ENCODE assay signal across 11 cellular contexts in genomic region chr17:57521606-57522435, GRCh38.
DNase-seq lines count a peak whose midpoint lies in the region; ATAC-seq and TF ChIP-seq lines count a peak whose summit lies in the region.
"Had no signal": no experiment of that assay in that cellular context is flagged by ENCODE, and none has a peak within 500 bp of the region (broad histone marks: within the 10 kb centered on the region; RNA-seq: fewer than 3 reads in every experiment).

No MANE protein-coding gene starts in this region.

- WGBS in psoas muscle, 3 donors = 81 to 88% (median 82%) methylated on average over 14 of the region's 14 CpGs

- no peaks in the 10 kb centered on the region for H3K9me3 ChIP-seq in psoas muscle
- H3K9me3 ChIP-seq: esophagus squamous epithelium had no signal

- DNase-seq in DMS153 treated with DMSO at 0.1 percent for 48 hours (lab: John Stamatoyannopoulos, UW; ENCODE audit: unreplicated experiment) (peak; percentile 24), NCI-H187 (lab: John Stamatoyannopoulos, UW) (peak; percentile 50), glomerular visceral epithelial cell (ENCODE audit: extremely low spot score) (peak; percentile 4), psoas muscle (no peak), NCI-H1930 (lab: John Stamatoyannopoulos, UW) (no peak), left colon (no peak), NCI-H128 (lab: John Stamatoyannopoulos, UW; ENCODE audit: unreplicated experiment) (no peak)
- DNase-seq: activated CD4-positive, alpha-beta T cell treated with anti-CD3 and anti-CD28 coated beads, Interleukin-2, amount 10 ng/mL, durations not matched to agents 7 days and 5 days; activated naive CD4-positive, alpha-beta T cell treated with Interleukin-2 at 50 U/mL for 16 hours; Calu3; esophagus squamous epithelium had no signal

- H3K27ac ChIP-seq in psoas muscle = peak overlapping the region; percentile 75
- H3K27ac ChIP-seq: esophagus squamous epithelium had no signal

- peaks cover 41% of the 10 kb centered on the region for H3K4me1 ChIP-seq in psoas muscle

- TF ChIP-seq CTCF in psoas muscle (IDR thresholded peaks at IDR 0.05) = no peak

- H3K27me3 ChIP-seq in psoas muscle (ENCODE audit: insufficient read depth in 3 of 3, low read length in 2 of 3) = no peaks in the 10 kb centered on the region
- H3K27me3 ChIP-seq: esophagus squamous epithelium had no signal

- no peak for ATAC-seq in psoas muscle
- no peak for ATAC-seq in left colon

- no peaks in the 10 kb centered on the region for H3K36me3 ChIP-seq in psoas muscle (ENCODE audit: insufficient read depth in 1 of 2, low read depth in 1 of 2)
- H3K36me3 ChIP-seq: esophagus squamous epithelium had no signal

- intact Hi-C loops in psoas muscle (cut with DNase I) = no loop called here
- intact Hi-C loops in left colon (cut with DNase I, micrococcal nuclease) = no loop called here

- no peak overlapping the region for H3K4me3 ChIP-seq in psoas muscle
- H3K4me3 ChIP-seq: esophagus squamous epithelium had no signal

Comparison
In these comparisons a context has a peak if more than half of its experiments do, and no peak if none do; other contexts are left out.
1. DNase-seq: peak in DMS153 treated with DMSO at 0.1 percent for 48 hours (single experiment), NCI-H187 (2 of 2) and glomerular visceral epithelial cell (single experiment); none in psoas muscle (0 of 2), NCI-H1930 (0 of 2), left colon (0 of 2) and NCI-H128 (single experiment).